ENCODE assay signal across 16 cellular contexts in genomic region chr10:118282670-118283069, GRCh38. TPM values are rescaled to one million over a fixed set of nuclear protein-coding genes. Genes with fewer than 3 reads are reported as not detected.
DNase-seq lines count a peak whose midpoint lies in the region; ATAC-seq, FAIRE-seq and TF ChIP-seq lines count a peak whose summit lies in the region.
"Had no signal": no experiment of that assay in that cellular context is flagged by ENCODE, and none has a peak within 500 bp of the region (broad histone marks: within the 10 kb centered on the region; RNA-seq: fewer than 3 reads in every experiment).

No MANE protein-coding gene starts in this region.

- H3K9me1 ChIP-seq in K562 (ENCODE audit: control insufficient read depth, insufficient read depth, low read length): no peaks in the 10 kb centered on the region

- H2AFZ ChIP-seq in HepG2 (ENCODE audit: low read length) (no peak overlapping the region), K562 (ENCODE audit: low read depth, low read length) (no peak overlapping the region)
- H2AFZ ChIP-seq: GM23338 had no signal

- no peak for TF ChIP-seq EP300 in HepG2 (IDR thresholded peaks at IDR 0.05; ENCODE audit: low read depth in 2 of 2, low read length in 2 of 2)
- TF ChIP-seq EP300 in HepG2 (CRISPR knock-in tag; IDR thresholded peaks at IDR 0.05; ENCODE audit: borderline replicate concordance): no peak
- TF ChIP-seq EP300 in K562 (IDR thresholded peaks at IDR 0.05; ENCODE audit: low read length): no peak
- TF ChIP-seq EP300 in ovary (IDR thresholded peaks at IDR 0.05): no peak

- POLR2A ChIA-PET in HepG2 (lab: Yijun Ruan, JAX): no interaction called here
- POLR2A ChIA-PET in K562 (lab: Yijun Ruan, JAX): no interaction called here
- POLR2A ChIA-PET in naive thymus-derived CD4-positive, alpha-beta T cell (lab: Charles Lee): no interaction called here
- POLR2A ChIA-PET in activated CD4-positive, alpha-beta memory T cell treated with anti-CD3 and anti-CD28 coated beads for 36 hours (lab: Charles Lee): no interaction called here

- no peak for TF ChIP-seq RAD21 in HepG2 (CRISPR knock-in tag; IDR thresholded peaks at IDR 0.05)
- TF ChIP-seq RAD21 in K562 (CRISPR knock-in tag; conservative IDR thresholded peaks at IDR 0.05 in 1 of 2, IDR thresholded peaks at IDR 0.05 in 1 of 2): no peak

- H3K4me3 Mint-ChIP-seq in naive thymus-derived CD4-positive, alpha-beta T cell: no peak overlapping the region
- H3K4me3 Mint-ChIP-seq in activated CD4-positive, alpha-beta memory T cell treated with anti-CD3 and anti-CD28 coated beads for 36 hours: no peak overlapping the region
- H3K4me3 Mint-ChIP-seq: CD8-positive, alpha-beta memory T cell; GM23338 had no signal

- H4K20me1 ChIP-seq in HepG2 (ENCODE audit: insufficient read depth, low read length) (no peaks in the 10 kb centered on the region), K562 (replicated peaks; ENCODE audit: control insufficient read depth, insufficient read depth, low read length) (no peaks in the 10 kb centered on the region)
- H4K20me1 ChIP-seq: BLaER1 had no signal

- TF ChIP-seq POLR2A in HepG2 (IDR thresholded peaks at IDR 0.05; ENCODE audit: insufficient read depth in 1 of 2, low read depth in 2 of 2, low read length in 2 of 2) (no peak), right lobe of liver (IDR thresholded peaks at IDR 0.05) (no peak), K562 (conservative IDR thresholded peaks at IDR 0.05) (no peak), ovary (IDR thresholded peaks at IDR 0.05) (no peak)

- DNase-seq in HepG2 (ENCODE audit: low spot score) (no peak), right lobe of liver (no peak), K562 (ENCODE audit: extremely low read depth in 1 of 4, low spot score in 3 of 4) (no peak), left colon (no peak), ovary (no peak)
- no peak for DNase-seq in naive thymus-derived CD4-positive, alpha-beta T cell
- no peak for DNase-seq in activated CD4-positive, alpha-beta memory T cell treated with anti-CD3 and anti-CD28 coated beads for 36 hours
- DNase-seq: 8988T; AML-193; Caco-2; CD8-positive, alpha-beta memory T cell; DND-41; GDM1 had no signal

- H3K27me3 Mint-ChIP-seq in naive thymus-derived CD4-positive, alpha-beta T cell: peaks cover 19 to 52% (median 32%) of the 10 kb centered on the region in 5 donors
- peaks cover 10% of the 10 kb centered on the region for H3K27me3 Mint-ChIP-seq in activated CD4-positive, alpha-beta memory T cell treated with anti-CD3 and anti-CD28 coated beads for 36 hours

- no peak overlapping the region for H3K9ac ChIP-seq in HepG2 (ENCODE audit: insufficient read depth, low read depth, low read length)
- H3K9ac ChIP-seq in K562 (ENCODE audit: insufficient read depth in 1 of 2, low read depth in 2 of 2, low read length in 2 of 2): no peak overlapping the region
- H3K9ac ChIP-seq: BLaER1 had no signal

- H3K79me2 ChIP-seq in HepG2 (ENCODE audit: insufficient read depth, low read length) (no peaks in the 10 kb centered on the region), K562 (ENCODE audit: control insufficient read depth, insufficient read depth, low read length) (no peaks in the 10 kb centered on the region)

- in situ Hi-C loops in HepG2 (cut with HindIII; ENCODE audit: extremely low pct_ligation_motif_present, low pct_unique_long_range_greater_than_20kb): no loop called here
- in situ Hi-C loops in K562 (cut with MboI): no loop called here

- WGBS in HepG2 (ENCODE audit: low lambda C conversion rate): 100% methylated on average over 1 of the region's 1 CpG
- 100% methylated on average over 1 of the region's 1 CpG for WGBS in right lobe of liver (ENCODE audit: insufficient coverage, low coverage, low lambda C conversion rate, missing lambda C conversion rate)
- no CpG with 5 or more reads among the region's 1 CpG for WGBS in K562 (ENCODE audit: insufficient coverage, low coverage, missing lambda C conversion rate)
- WGBS in ovary, 3 donors: 83 to 92% (median 91%) methylated on average over 1 of the region's 1 CpG

- H3K4me1 ChIP-seq in HepG2 (ENCODE audit: insufficient read depth, low read length) (no peaks in the 10 kb centered on the region), right lobe of liver (no peaks in the 10 kb centered on the region), K562 (replicated peaks in 1 of 2; ENCODE audit: control insufficient read depth in 2 of 2, insufficient read depth in 2 of 2, low read length in 2 of 2) (no peaks in the 10 kb centered on the region), ovary (ENCODE audit: insufficient read depth) (no peaks in the 10 kb centered on the region)
- H3K4me1 ChIP-seq in naive thymus-derived CD4-positive, alpha-beta T cell (ENCODE audit: control insufficient read depth in 2 of 2, insufficient read depth in 2 of 2, low read length in 2 of 2): no peaks in the 10 kb centered on the region
- H3K4me1 ChIP-seq: BLaER1, Caco-2, HAP-1 had no signal

- no peaks in the 10 kb centered on the region for H3K36me3 Mint-ChIP-seq in naive thymus-derived CD4-positive, alpha-beta T cell
- H3K36me3 Mint-ChIP-seq in activated CD4-positive, alpha-beta memory T cell treated with anti-CD3 and anti-CD28 coated beads for 36 hours: no peaks in the 10 kb centered on the region
- H3K36me3 Mint-ChIP-seq: CD8-positive, alpha-beta memory T cell had no signal

- FAIRE-seq in HepG2 (lab: Jason Lieb, UNC) (peak; percentile 59), K562 (lab: Jason Lieb, UNC) (peak; percentile 91)

- ATAC-seq in HepG2 (no peak), right lobe of liver (no peak), K562 (no peak), left colon (no peak)
- peak; percentile 29 for ATAC-seq in naive thymus-derived CD4-positive, alpha-beta T cell
- ATAC-seq: GM23338 had no signal

- H3K27ac Mint-ChIP-seq in naive thymus-derived CD4-positive, alpha-beta T cell: no peak overlapping the region
- no peak overlapping the region for H3K27ac Mint-ChIP-seq in activated CD4-positive, alpha-beta memory T cell treated with anti-CD3 and anti-CD28 coated beads for 36 hours
- H3K27ac Mint-ChIP-seq: GM23338 had no signal

- no peaks in the 10 kb centered on the region for H3K36me3 ChIP-seq in HepG2 (replicated peaks in 1 of 2; ENCODE audit: control insufficient read depth in 1 of 2, insufficient read depth in 2 of 2, low read length in 2 of 2)
- no peaks in the 10 kb centered on the region for H3K36me3 ChIP-seq in right lobe of liver
- H3K36me3 ChIP-seq in K562 (ENCODE audit: control insufficient read depth, insufficient read depth, low read length): no peaks in the 10 kb centered on the region
- H3K36me3 ChIP-seq in naive thymus-derived CD4-positive, alpha-beta T cell (ENCODE audit: control insufficient read depth in 2 of 3, insufficient read depth in 3 of 3, low read length in 3 of 3): no peaks in the 10 kb centered on the region
- H3K36me3 ChIP-seq in ovary: no peaks in the 10 kb centered on the region
- H3K36me3 ChIP-seq: BLaER1, HAP-1 had no signal

- no peak for TF ChIP-seq CTCF in HepG2 (CRISPR knock-in tag; IDR thresholded peaks at IDR 0.05)
- no peak for TF ChIP-seq CTCF in right lobe of liver (IDR thresholded peaks at IDR 0.05)
- no peak for TF ChIP-seq CTCF in K562 (IDR thresholded peaks at IDR 0.05 in 2 of 3, conservative IDR thresholded peaks at IDR 0.05 in 1 of 3; ENCODE audit: insufficient read depth in 2 of 3, low read depth in 1 of 3, low read length in 3 of 3)
- no peak for TF ChIP-seq CTCF in ovary (IDR thresholded peaks at IDR 0.05)

- intact Hi-C loops in HepG2 (cut with micrococcal nuclease; ENCODE audit: unreplicated experiment) (no loop called here), right lobe of liver (cut with DNase I) (no loop called here), K562 (cut with micrococcal nuclease) (no loop called here), left colon (cut with DNase I, micrococcal nuclease) (no loop called here), ovary (cut with DNase I) (no loop called here)
- intact Hi-C loops in naive thymus-derived CD4-positive, alpha-beta T cell (cut with micrococcal nuclease): no loop called here
- intact Hi-C loops in activated CD4-positive, alpha-beta memory T cell treated with anti-CD3 and anti-CD28 coated beads for 36 hours (cut with micrococcal nuclease): no loop called here

- BruUV-seq in HepG2 (replicated peaks; lab: Mats Ljungman, UMichigan): no TSS peak
- no TSS peak for BruUV-seq in K562 (replicated peaks; lab: Mats Ljungman, UMichigan)

- H3K4me2 ChIP-seq in HepG2 (ENCODE audit: low read depth, low read length) (no peak overlapping the region), K562 (ENCODE audit: insufficient read depth, low read length) (no peak overlapping the region)
- H3K4me2 ChIP-seq: BLaER1, GM23338 had no signal

- H3K9me3 ChIP-seq in HepG2 (ENCODE audit: low read length) (no peaks in the 10 kb centered on the region), right lobe of liver (no peaks in the 10 kb centered on the region), K562 (replicated peaks; ENCODE audit: control insufficient read depth, insufficient read depth, low read depth, low read length) (no peaks in the 10 kb centered on the region), ovary (no peaks in the 10 kb centered on the region)
- H3K9me3 ChIP-seq in naive thymus-derived CD4-positive, alpha-beta T cell (ENCODE audit: control insufficient read depth in 2 of 3, low read length in 3 of 3): peaks cover 0 to 9% (median 0%) of the 10 kb centered on the region in 3 experiments
- H3K9me3 ChIP-seq: Caco-2, HAP-1 had no signal

- H3K4me1 Mint-ChIP-seq in naive thymus-derived CD4-positive, alpha-beta T cell: no peaks in the 10 kb centered on the region
- no peaks in the 10 kb centered on the region for H3K4me1 Mint-ChIP-seq in activated CD4-positive, alpha-beta memory T cell treated with anti-CD3 and anti-CD28 coated beads for 36 hours (ENCODE audit: low read depth)
- H3K4me1 Mint-ChIP-seq: CD8-positive, alpha-beta memory T cell had no signal

- H3K4me3 ChIP-seq in HepG2 (replicated peaks in 1 of 3; ENCODE audit: insufficient read depth in 1 of 3, low read depth in 2 of 3, low read length in 3 of 3) (no peak overlapping the region), right lobe of liver (no peak overlapping the region), K562 (no peak overlapping the region), ovary (no peak overlapping the region)
- no peak overlapping the region for H3K4me3 ChIP-seq in naive thymus-derived CD4-positive, alpha-beta T cell (ENCODE audit: low read length)
- H3K4me3 ChIP-seq: BLaER1, GM23338, HAP-1 had no signal

- peaks cover 0 to 12% (median 5%) of the 10 kb centered on the region in 11 donors for H3K9me3 Mint-ChIP-seq in naive thymus-derived CD4-positive, alpha-beta T cell
- peaks cover 9% of the 10 kb centered on the region for H3K9me3 Mint-ChIP-seq in activated CD4-positive, alpha-beta memory T cell treated with anti-CD3 and anti-CD28 coated beads for 36 hours

- CTCF ChIA-PET in HepG2 (lab: Yijun Ruan, JAX; ENCODE audit: low intra/inter-chr PET ratio, low total read pairs): no interaction called here
- CTCF ChIA-PET in K562 (lab: Yijun Ruan, JAX; ENCODE audit: low intra/inter-chr PET ratio): no interaction called here
- CTCF ChIA-PET in naive thymus-derived CD4-positive, alpha-beta T cell (lab: Charles Lee): no interaction called here
- CTCF ChIA-PET in activated CD4-positive, alpha-beta memory T cell treated with anti-CD3 and anti-CD28 coated beads for 36 hours (lab: Charles Lee): no interaction called here

- H3K27me3 ChIP-seq in HepG2 (ENCODE audit: control insufficient read depth in 1 of 2, insufficient read depth in 2 of 2, low read length in 2 of 2) (peaks cover 0 to 14% of the 10 kb centered on the region in 2 experiments; a peak in 1 of 5 replicates), right lobe of liver (no peaks in the 10 kb centered on the region), K562 (ENCODE audit: control insufficient read depth in 2 of 2, insufficient read depth in 2 of 2, low read length in 2 of 2) (peaks cover 3 to 17% of the 10 kb centered on the region in 2 experiments; a peak in 4 of 5 replicates), ovary (no peaks in the 10 kb centered on the region)
- no peaks in the 10 kb centered on the region for H3K27me3 ChIP-seq in naive thymus-derived CD4-positive, alpha-beta T cell (ENCODE audit: control insufficient read depth in 2 of 2, insufficient read depth in 2 of 2, low read length in 2 of 2)
- H3K27me3 ChIP-seq: BLaER1 had no signal

- no peak overlapping the region for H3K27ac ChIP-seq in HepG2 (ENCODE audit: extremely low read length, insufficient read depth, low read length)
- no peak overlapping the region for H3K27ac ChIP-seq in right lobe of liver
- no peak overlapping the region for H3K27ac ChIP-seq in K562 (ENCODE audit: extremely low read depth, low read depth, low read length)
- H3K27ac ChIP-seq in naive thymus-derived CD4-positive, alpha-beta T cell (ENCODE audit: low read depth, low read length): no peak overlapping the region
- H3K27ac ChIP-seq in ovary: no peak overlapping the region
- H3K27ac ChIP-seq: BLaER1 had no signal

RNA-seq across cellular contexts. Expression of gene FAM204A, which starts 59.5 kb away (rescaled TPM):
- total RNA-seq in HepG2 (2016; rRNA removed; fragmentation: Illumina TruSeq; extraction: Trizol) (61.0 and 78.6 TPM in 2 replicates), right lobe of liver (10 to 100 TPM; 16.3 to 26.1 (median 18.5) TPM), K562 (2014; rRNA removed) (31.0 and 34.0 TPM in 2 replicates), K562 (2014; rRNA removed; fragmentation: Illumina TruSeq; extraction: Trizol) (63.1 and 71.0 TPM in 2 replicates), K562 (2015; rRNA removed; fragmentation: Illumina TruSeq; extraction: Trizol) (52.6 and 57.1 TPM in 2 replicates), K562 (2021) (39.4 and 44.9 TPM in 2 replicates), left colon (10 to 100 TPM; 48.8 to 49.5 TPM), ovary (10 to 100 TPM; 22.9 to 82.1 (median 71.2) TPM)
- 38.8 and 43.1 TPM in 2 replicates for total RNA-seq in HepG2 (2016; cell fraction: cytosol; rRNA removed; fragmentation: Illumina TruSeq; extraction: Trizol; ENCODE audit: low read depth)
- total RNA-seq in HepG2 (2016; cell fraction: insoluble cytoplasmic fraction; rRNA removed; fragmentation: Illumina TruSeq; extraction: Trizol): 64.5 and 85.6 TPM in 2 replicates
- total RNA-seq in HepG2 (2016; cell fraction: membrane; rRNA removed; fragmentation: Illumina TruSeq; extraction: Trizol): 77.6 and 81.1 TPM in 2 replicates
- 47.5 and 51.0 TPM in 2 replicates for total RNA-seq in HepG2 (2016; cell fraction: nucleus; rRNA removed; fragmentation: Illumina TruSeq; extraction: Trizol)
- polyA plus RNA-seq in HepG2 (2011; rRNA removed) (8.4 and 9.2 TPM in 2 replicates), K562 (2011; rRNA removed) (19.1 and 29.0 TPM in 2 replicates), K562 (2014; fragmentation: Illumina TruSeq; extraction: Trizol) (41.8 and 44.6 TPM in 2 replicates), K562 (2014; fragmentation: Nextera tagmentation; extraction: Ambion mirVana) (10 to 100 TPM; 57.6 to 64.5 TPM), K562 (2014; rRNA removed) (41.4 and 44.3 TPM in 2 replicates), ovary (10 to 100 TPM; 44.4 to 53.7 TPM)
- 7.0 and 7.1 TPM in 2 replicates for polyA plus RNA-seq in HepG2 (2011; cell fraction: cytosol; rRNA removed)
- polyA plus RNA-seq in HepG2 (2011; cell fraction: nucleus; rRNA removed): 5.9 and 9.7 TPM in 2 replicates
- polyA plus RNA-seq in HepG2 (2012): 17.1 and 25.9 TPM in 2 replicates
- polyA plus RNA-seq in HepG2 (2016; cell fraction: cytosol; fragmentation: Illumina TruSeq; extraction: Trizol; ENCODE audit: low read depth): 32.1 and 37.9 TPM in 2 replicates
- polyA plus RNA-seq in HepG2 (2016; cell fraction: insoluble cytoplasmic fraction; fragmentation: Illumina TruSeq; extraction: Trizol; ENCODE audit: low read depth): 63.0 and 79.6 TPM in 2 replicates
- 49.1 and 53.4 TPM in 2 replicates for polyA plus RNA-seq in HepG2 (2016; cell fraction: membrane; fragmentation: Illumina TruSeq; extraction: Trizol; ENCODE audit: low read depth)
- 37.6 and 38.1 TPM in 2 replicates for polyA plus RNA-seq in HepG2 (2016; cell fraction: nucleus; fragmentation: Illumina TruSeq; extraction: Trizol; ENCODE audit: insufficient read depth, low read depth)
- 15.6 and 26.8 TPM in 2 replicates for polyA minus RNA-seq in HepG2 (2011; rRNA and poly(A)+ RNA removed; ENCODE audit: low replicate concordance)
- 4.0 and 9.5 TPM in 2 replicates for polyA minus RNA-seq in HepG2 (2011; cell fraction: cytosol; rRNA and poly(A)+ RNA removed)
- 53.0 and 53.5 TPM in 2 replicates for polyA minus RNA-seq in HepG2 (2011; cell fraction: nucleus; rRNA and poly(A)+ RNA removed)
- total RNA-seq in K562 (2011; cell fraction: chromatin; rRNA removed; ENCODE audit: low replicate concordance): 22.8 and 40.0 TPM in 2 replicates
- 13.2 and 16.2 TPM in 2 replicates for total RNA-seq in K562 (2011; cell fraction: nucleolus; rRNA removed)
- total RNA-seq in K562 (2011; cell fraction: nucleoplasm; rRNA removed): 12.5 and 16.1 TPM in 2 replicates
- 6.6 and 9.9 TPM in 2 replicates for polyA plus RNA-seq in K562 (2011; cell fraction: cytosol; rRNA removed)
- polyA plus RNA-seq in K562 (2011; cell fraction: nucleus; rRNA removed): 11.7 and 16.9 TPM in 2 replicates
- polyA plus RNA-seq in K562 (2012): 35.8 and 37.0 TPM in 2 replicates
- 30.4 and 34.3 TPM in 2 replicates for polyA minus RNA-seq in K562 (2011; rRNA and poly(A)+ RNA removed)
- 6.2 and 8.7 TPM in 2 replicates for polyA minus RNA-seq in K562 (2011; cell fraction: cytosol; rRNA and poly(A)+ RNA removed)
- polyA minus RNA-seq in K562 (2011; cell fraction: nucleus; rRNA and poly(A)+ RNA removed): 28.7 and 55.9 TPM in 2 replicates
- total RNA-seq in naive thymus-derived CD4-positive, alpha-beta T cell: 10 to 100 TPM; 56.6 to 69.6 (median 63.0) TPM
- polyA plus RNA-seq in naive thymus-derived CD4-positive, alpha-beta T cell: 100 to 1,000 TPM; 114 to 122 TPM
- total RNA-seq in activated CD4-positive, alpha-beta memory T cell treated with anti-CD3 and anti-CD28 coated beads for 36 hours: 10 to 100 TPM; 63.5 to 64.8 TPM

Comparison
In these comparisons a context has a peak if more than half of its experiments do, and no peak if none do; other contexts are left out.
1. Of the 241 proteins assayed by ChIP-seq in both HepG2 and K562: peak only in HepG2: HNRNPL; only in K562: none; in both: none; in neither: 240.